Comparison of ENCODE assay signal across 17 cellular contexts in genomic region chr17:17213775-17214174, GRCh38. TPM values are rescaled to one million over a fixed set of nuclear protein-coding genes. Genes with fewer than 3 reads are reported as not detected.
DNase-seq lines count a peak whose midpoint lies in the region; ATAC-seq and TF ChIP-seq lines count a peak whose summit lies in the region.
"Had no signal": no experiment of that assay in that cellular context is flagged by ENCODE, and none has a peak within 500 bp of the region (broad histone marks: within the 10 kb centered on the region; RNA-seq: fewer than 3 reads in every experiment).

No MANE protein-coding gene starts in this region.

- no peak overlapping the region for H2BK15ac ChIP-seq in neuronal stem cell (ENCODE audit: low read length)

- ATAC-seq in Right ventricle myocardium inferior = peak; percentile 38
- peak in 7 of 8 donors; percentile 26 to 58 (median 51) for ATAC-seq in heart right ventricle

- intact Hi-C loops in Right ventricle myocardium inferior (cut with DNase I) (no loop called here), heart right ventricle (cut with DNase I) (no loop called here)

- no peak overlapping the region for H2AK5ac ChIP-seq in neuronal stem cell (ENCODE audit: low read depth, low read length)

- no peak overlapping the region for H2AFZ ChIP-seq in neuronal stem cell (ENCODE audit: low read length)

- H3K23ac ChIP-seq in neuronal stem cell (ENCODE audit: low read depth, low read length, poor library complexity) = no peak overlapping the region

- H2BK5ac ChIP-seq in neuronal stem cell (ENCODE audit: low read length) = no peak overlapping the region

- DNase-seq in Right ventricle myocardium inferior (ENCODE audit: missing footprints) = no peak
- no peak for DNase-seq in right atrium auricular region (ENCODE audit: low spot score)
- DNase-seq in heart right ventricle = no peak
- DNase-seq in neuronal stem cell (ENCODE audit: low spot score) = no peak
- no peak for DNase-seq in GM10248 (ENCODE audit: extremely low spot score)
- no peak for DNase-seq in UCSD-AML1 (lab: John Stamatoyannopoulos, UW; ENCODE audit: unreplicated experiment)
- no peak for DNase-seq in NCI-H128 (lab: John Stamatoyannopoulos, UW; ENCODE audit: unreplicated experiment)
- DNase-seq: 8988T; AML-193; Caco-2; CD8-positive, alpha-beta memory T cell; DND-41; GDM1; HCEC 1CT; HFFc6 had no signal

- H3K27ac ChIP-seq in right atrium auricular region (no peak overlapping the region), heart right ventricle (no peak overlapping the region), neuronal stem cell (replicated peaks; ENCODE audit: low read length) (no peak overlapping the region)
- H3K27ac ChIP-seq: BLaER1 had no signal

- H2BK12ac ChIP-seq in neuronal stem cell (ENCODE audit: low read length) = no peak overlapping the region

- H3K18ac ChIP-seq in neuronal stem cell (ENCODE audit: low read length) = no peak overlapping the region

- no peak overlapping the region for H3K14ac ChIP-seq in neuronal stem cell (ENCODE audit: low read length)

- no peak overlapping the region for H4K91ac ChIP-seq in neuronal stem cell (ENCODE audit: low read depth, low read length, poor library complexity)

- WGBS in heart right ventricle, 2 donors = 64 to 71% methylated on average over 10 of the region's 10 CpGs
- WGBS in neuronal stem cell (ENCODE audit: extremely low coverage in 2 of 2, insufficient read length in 2 of 2, insufficient replicate concordance in 1 of 2), 2 donors = no CpG with 5 or more reads among the region's 10 CpGs

- peaks cover 62% of the 10 kb centered on the region for H3K36me3 ChIP-seq in right atrium auricular region
- H3K36me3 ChIP-seq in heart right ventricle = peaks cover 0 to 90% (median 56%) of the 10 kb centered on the region in 9 donors
- H3K36me3 ChIP-seq in neuronal stem cell (replicated peaks in 1 of 2; ENCODE audit: control insufficient read depth in 2 of 2, insufficient read depth in 2 of 2, low read length in 2 of 2) = peaks cover 44 to 73% of the 10 kb centered on the region in 2 donors

- no peaks in the 10 kb centered on the region for H3K4me1 ChIP-seq in right atrium auricular region
- peaks cover 0 to 5% (median 0%) of the 10 kb centered on the region in 9 donors for H3K4me1 ChIP-seq in heart right ventricle
- H3K4me1 ChIP-seq in neuronal stem cell (ENCODE audit: control insufficient read depth in 2 of 2, insufficient read depth in 1 of 2, low read depth in 1 of 2, low read length in 2 of 2) = no peaks in the 10 kb centered on the region
- H3K4me1 ChIP-seq: Caco-2 had no signal

- H3K27me3 ChIP-seq in right atrium auricular region (no peaks in the 10 kb centered on the region), heart right ventricle (no peaks in the 10 kb centered on the region), neuronal stem cell (ENCODE audit: control insufficient read depth in 3 of 3, insufficient read depth in 3 of 3, low read depth in 1 of 3, low read length in 3 of 3) (no peaks in the 10 kb centered on the region)
- H3K27me3 ChIP-seq: BLaER1 had no signal

- no peak overlapping the region for H4K8ac ChIP-seq in neuronal stem cell (ENCODE audit: low read depth, low read length)

- peak overlapping the region; percentile 12 for H3K9ac ChIP-seq in neuronal stem cell (ENCODE audit: low read depth, low read length, poor library complexity)
- H3K9ac ChIP-seq: BLaER1 had no signal

- H3K79me1 ChIP-seq in neuronal stem cell (ENCODE audit: low read depth, low read length) = no peaks in the 10 kb centered on the region

- H2BK120ac ChIP-seq in neuronal stem cell (ENCODE audit: low read depth, low read length) = no peak overlapping the region

- POLR2A ChIA-PET in GM10248 (lab: Yijun Ruan, JAX) = interaction anchor here (0.6 kb wide), 1 partner anchor 85 kb away, joined by 3 read pairs; no protein-coding TSS in a partner anchor

- TF ChIP-seq CTCF in right atrium auricular region (IDR thresholded peaks at IDR 0.05) (no peak), heart right ventricle (IDR thresholded peaks at IDR 0.05) (no peak), GM10248 (IDR thresholded peaks at IDR 0.05; ENCODE audit: control extremely low read depth, extremely low read depth, low read depth, missing control alignments) (no peak)

- no peak overlapping the region for H3K4ac ChIP-seq in neuronal stem cell (ENCODE audit: low read length)

- H3K4me3 ChIP-seq in right atrium auricular region = no peak overlapping the region
- H3K4me3 ChIP-seq in heart right ventricle = no peak overlapping the region
- H3K4me3 ChIP-seq in neuronal stem cell (ENCODE audit: low read length in 2 of 2) = no peak overlapping the region
- H3K4me3 ChIP-seq: BLaER1 had no signal

- no peak overlapping the region for H3K4me2 ChIP-seq in neuronal stem cell (ENCODE audit: insufficient read depth, low read length, poor library complexity, severe bottlenecking)
- H3K4me2 ChIP-seq: BLaER1 had no signal

- H3K9me3 ChIP-seq in right atrium auricular region (no peaks in the 10 kb centered on the region), heart right ventricle (no peaks in the 10 kb centered on the region), neuronal stem cell (replicated peaks in 1 of 2; ENCODE audit: control insufficient read depth in 2 of 2, insufficient read depth in 1 of 2, low read depth in 1 of 2, low read length in 2 of 2) (no peaks in the 10 kb centered on the region)
- H3K9me3 ChIP-seq: BLaER1, Caco-2 had no signal

- CTCF ChIA-PET in GM10248 (lab: Yijun Ruan, JAX) = no interaction called here

RNA-seq across cellular contexts. Expression of gene PLD6, which starts 7.6 kb away (rescaled TPM):
- total RNA-seq in Right ventricle myocardium inferior (12.9 TPM), right atrium auricular region (1 to 10 TPM; 3.1 to 6.8 TPM), heart right ventricle (10 to 100 TPM in 2 of 10 donors, 1 to 10 TPM in 8; 6.0 to 16.3 (median 8.2) TPM)
- polyA plus RNA-seq in heart right ventricle = 1 to 10 TPM; 3.7 to 6.9 TPM
- polyA plus RNA-seq in neuronal stem cell (2013, experiment 1 of 2) = 0.38 TPM
- polyA plus RNA-seq in neuronal stem cell (2013, experiment 2 of 2) = 0.35 TPM
- total RNA-seq: HT1080 had no signal

RNA-seq across cellular contexts. Expression of gene FLCN, which starts 23.2 kb away (rescaled TPM):
- 56.4 TPM for total RNA-seq in Right ventricle myocardium inferior
- total RNA-seq in right atrium auricular region = 10 to 100 TPM; 22.7 to 23.7 TPM
- 10 to 100 TPM; 26.4 to 45.7 (median 35.8) TPM for total RNA-seq in heart right ventricle
- polyA plus RNA-seq in heart right ventricle = 10 to 100 TPM; 16.0 to 78.2 TPM
- polyA plus RNA-seq in neuronal stem cell (2013, experiment 1 of 2) = 12.0 TPM
- polyA plus RNA-seq in neuronal stem cell (2013, experiment 2 of 2) = 12.6 TPM
